Comparison of ENCODE assay signal across 9 cellular contexts in genomic region chr11:34149786-34150185, GRCh38. TPM values are rescaled to one million over a fixed set of nuclear protein-coding genes. Genes with fewer than 3 reads are reported as not detected.
A peak's percentile ranks its signal among the peaks of the same experiment; 100 is the strongest.
DNase-seq lines count a peak whose midpoint lies in the region; ATAC-seq and TF ChIP-seq lines count a peak whose summit lies in the region.
"Had no signal": no experiment of that assay in that cellular context is flagged by ENCODE, and none has a peak within 500 bp of the region (broad histone marks: within the 10 kb centered on the region; RNA-seq: fewer than 3 reads in every experiment).

No MANE protein-coding gene starts in this region.

- no peak for ATAC-seq in HG02885 (IDR thresholded peaks at IDR 0.05; ENCODE audit: poor library complexity, unreplicated experiment)
- no peak for ATAC-seq in CD4-positive, alpha-beta T cell (ENCODE audit: poor library complexity)
- ATAC-seq in HG02970 (IDR thresholded peaks at IDR 0.05; ENCODE audit: low FRiP score, unreplicated experiment), result no peak

- no peak overlapping the region for H3K4me3 Mint-ChIP-seq in neural progenitor cell
- H3K4me3 Mint-ChIP-seq in CD4-positive, alpha-beta T cell, result no peak overlapping the region

- no peaks in the 10 kb centered on the region for H3F3A ChIP-seq in neural progenitor cell (ENCODE audit: low read depth)

- TF ChIP-seq POLR2A in erythroblast (IDR thresholded peaks at IDR 0.05; ENCODE audit: low read length) (no peak), thyroid gland (IDR thresholded peaks at IDR 0.05) (no peak)

- CTCF ChIA-PET in CD4-positive, alpha-beta T cell (lab: Charles Lee), result interaction anchor here (1.0 kb wide), 1 partner anchor 25 kb away, joined by 3 read pairs; no protein-coding TSS in a partner anchor

- H3K4me3 ChIP-seq in LNCaP clone FGC (ENCODE audit: low read depth, low read length) (no peak overlapping the region), neural progenitor cell (no peak overlapping the region), thyroid gland (replicated peaks in 1 of 3) (no peak overlapping the region)

- H3K4me2 ChIP-seq in neural progenitor cell, result no peak overlapping the region

- DNase-seq in Daoy (ENCODE audit: low read depth) (peak; percentile 28), LNCaP clone FGC (ENCODE audit: low read depth) (no peak), erythroblast (lab: John Stamatoyannopoulos, UW) (peak; percentile 17 to 38), neural progenitor cell (ENCODE audit: low spot score) (peak; percentile 67), thyroid gland (no peak)
- no peak for DNase-seq in CD4-positive, alpha-beta T cell
- DNase-seq: hippocampal formation had no signal

- peaks cover 25% of the 10 kb centered on the region for H3K36me3 Mint-ChIP-seq in neural progenitor cell
- peaks cover 43% of the 10 kb centered on the region for H3K36me3 Mint-ChIP-seq in CD4-positive, alpha-beta T cell (ENCODE audit: low read depth)

- no peaks in the 10 kb centered on the region for H3K27me3 ChIP-seq in neural progenitor cell
- no peaks in the 10 kb centered on the region for H3K27me3 ChIP-seq in CD4-positive, alpha-beta T cell (ENCODE audit: control insufficient read depth, insufficient read depth, low read length)
- H3K27me3 ChIP-seq in thyroid gland, result no peaks in the 10 kb centered on the region

- no peaks in the 10 kb centered on the region for H3K9me3 Mint-ChIP-seq in neural progenitor cell
- H3K9me3 Mint-ChIP-seq in CD4-positive, alpha-beta T cell, result no peaks in the 10 kb centered on the region

- no peak overlapping the region for H3K9ac ChIP-seq in neural progenitor cell

- intact Hi-C loops in CD4-positive, alpha-beta T cell (cut with DNase I, micrococcal nuclease), result no loop called here
- intact Hi-C loops in thyroid gland (cut with DNase I), result no loop called here

- H3K9me3 ChIP-seq in neural progenitor cell (ENCODE audit: low read depth) (no peaks in the 10 kb centered on the region), thyroid gland (no peaks in the 10 kb centered on the region)
- H3K9me3 ChIP-seq in CD4-positive, alpha-beta T cell (ENCODE audit: control insufficient read depth, low read length), result no peaks in the 10 kb centered on the region

- POLR2A ChIA-PET in CD4-positive, alpha-beta T cell (lab: Charles Lee), result no interaction called here

- no peak overlapping the region for H3K27ac ChIP-seq in neural progenitor cell
- H3K27ac ChIP-seq in CD4-positive, alpha-beta T cell (ENCODE audit: low read depth, low read length), result no peak overlapping the region
- H3K27ac ChIP-seq in thyroid gland, result no peak overlapping the region

- 85 to 91% methylated on average over 11 to 13 of the region's 13 CpGs for WGBS in thyroid gland, 2 donors

- H3K4me1 ChIP-seq in neural progenitor cell, result no peaks in the 10 kb centered on the region
- peaks cover 2 to 9% of the 10 kb centered on the region in 2 donors for H3K4me1 ChIP-seq in thyroid gland

- H3K27ac Mint-ChIP-seq in neural progenitor cell, result peak overlapping the region; percentile 76
- H3K27ac Mint-ChIP-seq in CD4-positive, alpha-beta T cell, result no peak overlapping the region

- peaks cover 20% of the 10 kb centered on the region for H3K4me1 Mint-ChIP-seq in neural progenitor cell
- H3K4me1 Mint-ChIP-seq in CD4-positive, alpha-beta T cell (ENCODE audit: low read depth), result peaks cover 5% of the 10 kb centered on the region

- TF ChIP-seq CTCF in LNCaP clone FGC (IDR thresholded peaks at IDR 0.05; ENCODE audit: control insufficient read depth, extremely low read depth, insufficient read depth) (peak; percentile 55), neural progenitor cell (IDR thresholded peaks at IDR 0.05) (peak; percentile 60), thyroid gland (IDR thresholded peaks at IDR 0.05) (no peak)
- TF ChIP-seq CTCF in CD4-positive, alpha-beta T cell (IDR thresholded peaks at IDR 0.05), result no peak

- H4K20me1 ChIP-seq in neural progenitor cell (ENCODE audit: low read depth), result peaks cover 3% of the 10 kb centered on the region

- H2AFZ ChIP-seq in neural progenitor cell (replicated peaks), result no peak overlapping the region

- H3K36me3 ChIP-seq in neural progenitor cell (no peaks in the 10 kb centered on the region), thyroid gland (peaks cover 25 to 38% of the 10 kb centered on the region in 2 donors)

- no peaks in the 10 kb centered on the region for H3K79me2 ChIP-seq in neural progenitor cell (ENCODE audit: low read depth)

- peaks cover 3% of the 10 kb centered on the region for H3K27me3 Mint-ChIP-seq in neural progenitor cell (ENCODE audit: insufficient read depth, low read depth)
- no peaks in the 10 kb centered on the region for H3K27me3 Mint-ChIP-seq in CD4-positive, alpha-beta T cell

RNA-seq across cellular contexts. Expression of gene NAT10, which starts 44.4 kb away (rescaled TPM):
- total RNA-seq in Daoy (2014; rRNA removed; shearing (Covaris generic)), result 23.4 and 38.9 TPM in 2 replicates
- 42.9 and 44.6 TPM in 2 replicates for total RNA-seq in neural progenitor cell (ENCODE audit: low replicate concordance)
- total RNA-seq in CD4-positive, alpha-beta T cell, result 10 to 100 TPM; 50.1 to 55.6 TPM
- 10 to 100 TPM; 25.9 to 32.9 (median 31.2) TPM for total RNA-seq in thyroid gland

Comparison
In these comparisons a context has a peak if more than half of its experiments do, and no peak if none do; other contexts are left out.
1. DNase-seq: peak in Daoy (single experiment), erythroblast (2 of 2) and neural progenitor cell (single experiment); none in LNCaP clone FGC (single experiment), CD4-positive, alpha-beta T cell (0 of 10) and thyroid gland (0 of 2).
2. CTCF ChIP-seq: peak in LNCaP clone FGC (single experiment) and neural progenitor cell (single experiment); none in CD4-positive, alpha-beta T cell (single experiment) and thyroid gland (0 of 6).